Comparison of ENCODE assay signal across 8 cellular contexts in genomic region chr2:85133751-85134254, GRCh38. TPM values are rescaled to one million over a fixed set of nuclear protein-coding genes. Genes with fewer than 3 reads are reported as not detected.
A peak's percentile ranks its signal among the peaks of the same experiment; 100 is the strongest.
DNase-seq lines count a peak whose midpoint lies in the region; ATAC-seq, FAIRE-seq and TF ChIP-seq lines count a peak whose summit lies in the region.

No MANE protein-coding gene starts in this region.

- H3K36me3 ChIP-seq in ACC112 (ENCODE audit: insufficient read depth, low read length) (no peaks in the 10 kb centered on the region), esophagus (ENCODE audit: control insufficient read depth in 2 of 2, insufficient read depth in 2 of 2, low read length in 1 of 2) (no peaks in the 10 kb centered on the region)
- no peaks in the 10 kb centered on the region for H3K36me3 ChIP-seq in naive thymus-derived CD4-positive, alpha-beta T cell (ENCODE audit: control insufficient read depth in 2 of 3, insufficient read depth in 3 of 3, low read length in 3 of 3)

- peaks cover 20% of the 10 kb centered on the region for H3K36me3 Mint-ChIP-seq in WTC11
- H3K36me3 Mint-ChIP-seq in naive thymus-derived CD4-positive, alpha-beta T cell, result no peaks in the 10 kb centered on the region

- CTCF ChIA-PET in WTC11 (lab: Charles Lee), result interaction anchor here (0.6 to 3.9 kb wide), 24 partner anchors 9 to 222 kb away, joined by 3 to 46 read pairs (median 6); no protein-coding TSS in a partner anchor
- CTCF ChIA-PET in naive thymus-derived CD4-positive, alpha-beta T cell (lab: Charles Lee), result no interaction called here

- FAIRE-seq in GM19239 (lab: Jason Lieb, UNC), result no peak

- no peaks in the 10 kb centered on the region for H3K9me3 Mint-ChIP-seq in WTC11
- H3K9me3 Mint-ChIP-seq in naive thymus-derived CD4-positive, alpha-beta T cell, result no peaks in the 10 kb centered on the region

- peaks cover 42% of the 10 kb centered on the region for H3K4me1 Mint-ChIP-seq in WTC11
- peaks cover 5 to 18% (median 10%) of the 10 kb centered on the region in 7 donors for H3K4me1 Mint-ChIP-seq in naive thymus-derived CD4-positive, alpha-beta T cell

- H3K4me3 ChIP-seq in ACC112 (ENCODE audit: low read depth, low read length), result peak overlapping the region; percentile 83
- H3K4me3 ChIP-seq in esophagus (ENCODE audit: low read depth in 1 of 2, low read length in 2 of 2), result peak overlapping the region; percentile 66 to 83
- H3K4me3 ChIP-seq in naive thymus-derived CD4-positive, alpha-beta T cell (ENCODE audit: low read length), result no peak overlapping the region

- no peaks in the 10 kb centered on the region; the same call in 1 of the 2 replicates for H3K27me3 Mint-ChIP-seq in WTC11 (ENCODE audit: low read depth)
- H3K27me3 Mint-ChIP-seq in naive thymus-derived CD4-positive, alpha-beta T cell, result peaks cover 40 to 75% (median 50%) of the 10 kb centered on the region in 5 donors

- H3K79me2 ChIP-seq in ACC112 (ENCODE audit: control insufficient read depth, insufficient read depth, low read length, unreplicated experiment), result no peaks in the 10 kb centered on the region

- ATAC-seq in WTC11, result no peak
- no peak for ATAC-seq in naive thymus-derived CD4-positive, alpha-beta T cell
- no peak for ATAC-seq in GM19397 (IDR thresholded peaks at IDR 0.05; ENCODE audit: unreplicated experiment)

- intact Hi-C loops in naive thymus-derived CD4-positive, alpha-beta T cell (cut with micrococcal nuclease), result loop anchor here in 1 of 2 donors (5.0 kb wide), 1 partner anchor 153 kb away; no protein-coding TSS in a partner anchor

- H3K4me3 Mint-ChIP-seq in WTC11, result peak overlapping the region; percentile 83
- H3K4me3 Mint-ChIP-seq in naive thymus-derived CD4-positive, alpha-beta T cell, result peak overlapping the region in 7 of 10 donors; percentile 20 to 70 (median 33)

- H3K9me3 ChIP-seq in esophagus (ENCODE audit: control insufficient read depth in 2 of 2, insufficient read depth in 1 of 2, low read depth in 1 of 2, low read length in 1 of 2), result no peaks in the 10 kb centered on the region
- no peaks in the 10 kb centered on the region for H3K9me3 ChIP-seq in naive thymus-derived CD4-positive, alpha-beta T cell (ENCODE audit: control insufficient read depth in 2 of 3, low read length in 3 of 3)

- POLR2A ChIA-PET in WTC11 (lab: Charles Lee), result interaction anchor here (0.9 to 1.2 kb wide), 3 partner anchors 80 to 122 kb away, joined by 3 to 4 read pairs (median 4); no protein-coding TSS in a partner anchor
- POLR2A ChIA-PET in naive thymus-derived CD4-positive, alpha-beta T cell (lab: Charles Lee), result no interaction called here

- TF ChIP-seq CTCF in WTC11 (IDR thresholded peaks at IDR 0.05), result no peak

- no peak overlapping the region for H3K27ac Mint-ChIP-seq in WTC11
- H3K27ac Mint-ChIP-seq in naive thymus-derived CD4-positive, alpha-beta T cell, result no peak overlapping the region

- H3K4me1 ChIP-seq in ACC112 (ENCODE audit: control insufficient read depth, insufficient read depth, low read length, unreplicated experiment) (no peaks in the 10 kb centered on the region), esophagus (ENCODE audit: control insufficient read depth in 2 of 2, insufficient read depth in 2 of 2, low read length in 1 of 2) (peaks cover 3% of the 10 kb centered on the region in 2 donors)
- peaks cover 0 to 5% of the 10 kb centered on the region in 2 donors for H3K4me1 ChIP-seq in naive thymus-derived CD4-positive, alpha-beta T cell (ENCODE audit: control insufficient read depth in 2 of 2, insufficient read depth in 2 of 2, low read length in 2 of 2)

- H3K27ac ChIP-seq in ACC112 (ENCODE audit: low read depth, low read length) (no peak overlapping the region), esophagus (ENCODE audit: low read depth in 2 of 2, low read length in 1 of 2) (peak overlapping the region; percentile 41 to 66)
- no peak overlapping the region for H3K27ac ChIP-seq in naive thymus-derived CD4-positive, alpha-beta T cell (ENCODE audit: low read depth, low read length)

- DNase-seq in GM19239 (ENCODE audit: insufficient read length, low spot score) (peak; percentile 29), WTC11 (ENCODE audit: low spot score) (peak; percentile 37), NCI-H1436 treated with DMSO at 0.1 percent for 48 hours (lab: John Stamatoyannopoulos, UW) (no peak), putamen (ENCODE audit: low spot score) (no peak)
- peak in 2 of 9 donors; percentile 8 to 45 for DNase-seq in naive thymus-derived CD4-positive, alpha-beta T cell

- WGBS in esophagus, 2 donors, result 1% methylated on average over 54 to 57 of the region's 57 CpGs

- H2AFZ ChIP-seq in ACC112 (ENCODE audit: low read length, unreplicated experiment), result peak overlapping the region; percentile 77

- H3K27me3 ChIP-seq in ACC112 (ENCODE audit: insufficient read depth, low read length) (peaks cover 5% of the 10 kb centered on the region; the same call in 1 of the 2 replicates), esophagus (ENCODE audit: control insufficient read depth in 1 of 2, insufficient read depth in 2 of 2, low read length in 2 of 2) (no peaks in the 10 kb centered on the region)
- H3K27me3 ChIP-seq in naive thymus-derived CD4-positive, alpha-beta T cell (ENCODE audit: control insufficient read depth in 2 of 2, insufficient read depth in 2 of 2, low read length in 2 of 2), result peaks cover 0 to 25% of the 10 kb centered on the region in 2 donors

TF ChIP-seq in WTC11, 78 proteins besides CTCF, POLR2A, EP300 and RAD21 (continues in another document):
- peak; percentile 22; the same call in 1 of the 2 replicates for TF ChIP-seq ZNF423 (CRISPR knock-in tag; IDR thresholded peaks at IDR 0.05)
- TF ChIP-seq, protein P1, sequence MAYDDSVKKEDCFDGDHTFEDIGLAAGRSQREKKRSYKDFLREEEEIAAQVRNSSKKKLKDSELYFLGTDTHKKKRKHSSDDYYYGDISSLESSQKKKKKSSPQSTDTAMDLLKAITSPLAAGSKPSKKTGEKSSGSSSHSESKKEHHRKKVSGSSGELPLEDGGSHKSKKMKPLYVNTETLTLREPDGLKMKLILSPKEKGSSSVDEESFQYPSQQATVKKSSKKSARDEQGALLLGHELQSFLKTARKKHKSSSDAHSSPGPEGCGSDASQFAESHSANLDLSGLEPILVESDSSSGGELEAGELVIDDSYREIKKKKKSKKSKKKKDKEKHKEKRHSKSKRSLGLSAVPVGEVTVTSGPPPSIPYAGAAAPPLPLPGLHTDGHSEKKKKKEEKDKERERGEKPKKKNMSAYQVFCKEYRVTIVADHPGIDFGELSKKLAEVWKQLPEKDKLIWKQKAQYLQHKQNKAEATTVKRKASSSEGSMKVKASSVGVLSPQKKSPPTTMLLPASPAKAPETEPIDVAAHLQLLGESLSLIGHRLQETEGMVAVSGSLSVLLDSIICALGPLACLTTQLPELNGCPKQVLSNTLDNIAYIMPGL (CRISPR knock-in tag; IDR thresholded peaks at IDR 0.05), result no peak
- no peak for TF ChIP-seq ETV6 (CRISPR knock-in tag; IDR thresholded peaks at IDR 0.05)
- TF ChIP-seq, protein P2, sequence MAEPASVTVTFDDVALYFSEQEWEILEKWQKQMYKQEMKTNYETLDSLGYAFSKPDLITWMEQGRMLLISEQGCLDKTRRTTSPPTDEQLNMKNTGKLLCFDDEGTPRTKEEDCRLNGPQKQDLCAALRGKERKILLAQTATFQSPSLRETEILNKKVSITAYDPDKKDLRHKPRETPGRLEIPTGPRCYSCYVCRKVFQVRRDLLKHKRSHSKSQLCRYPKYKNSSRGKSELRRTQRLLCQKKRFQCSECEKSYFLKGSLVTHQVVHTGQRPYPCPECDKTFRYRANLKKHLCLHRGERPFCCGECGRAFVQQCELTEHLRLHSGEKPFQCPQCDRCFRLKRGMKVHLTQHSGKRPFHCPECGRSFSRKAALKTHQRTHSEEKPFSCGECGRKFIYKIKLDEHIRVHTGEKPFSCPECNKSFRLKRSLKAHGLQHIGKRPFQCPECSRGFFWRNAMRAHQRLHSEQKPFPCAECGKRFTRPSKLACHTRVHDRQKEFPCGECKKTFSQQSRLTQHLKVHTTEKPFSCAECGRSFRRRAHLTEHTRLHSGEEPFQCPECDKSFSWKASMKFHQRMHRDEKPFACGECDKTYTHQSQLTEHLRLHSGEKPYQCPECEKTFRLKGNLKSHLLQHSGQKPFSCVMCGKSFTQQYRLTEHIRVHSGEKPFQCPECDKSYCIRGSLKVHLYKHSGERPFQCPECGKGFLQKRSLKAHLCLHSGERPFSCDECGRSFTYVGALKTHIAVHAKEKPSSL (CRISPR knock-in tag; conservative IDR thresholded peaks at IDR 0.05), result no peak
- TF ChIP-seq MYBL2 (CRISPR knock-in tag; IDR thresholded peaks at IDR 0.05), result no peak
- TF ChIP-seq GTF2I (CRISPR knock-in tag; conservative IDR thresholded peaks at IDR 0.05), result no peak

RNA-seq across cellular contexts. Expression of gene TCF7L1, which starts 0.6 kb away (rescaled TPM):
- total RNA-seq in WTC11 (2021), result 104 to 108 TPM (median 106 TPM) in 3 replicates
- polyA plus RNA-seq in esophagus, result 1 to 10 TPM; 3.5 to 4.0 TPM
- under 1 TPM in 1 of 5 experiments, not detected in 4; 0.16 TPM for total RNA-seq in naive thymus-derived CD4-positive, alpha-beta T cell
- polyA plus RNA-seq in naive thymus-derived CD4-positive, alpha-beta T cell, result under 1 TPM in 1 of 2 donors, not detected in 1; 0.08 TPM

Comparison
In these comparisons a context has a peak if more than half of its experiments do, and no peak if none do; other contexts are left out.
1. H3K27ac ChIP-seq: peak in esophagus (2 of 2); none in ACC112 (single experiment) and naive thymus-derived CD4-positive, alpha-beta T cell (single experiment).
2. DNase-seq: peak in GM19239 (single experiment) and WTC11 (single experiment); none in NCI-H1436 treated with DMSO at 0.1 percent for 48 hours (single experiment) and putamen (single experiment).
3. RNA of gene TCF7L1, which starts 0.6 kb away (total RNA-seq): 104 to 108 TPM in WTC11; 0.16 TPM in naive thymus-derived CD4-positive, alpha-beta T cell; every median in the first group is over 10 times any median in the second.